ENCODE assay signal across 24 cellular contexts in the genomic region with DNA sequence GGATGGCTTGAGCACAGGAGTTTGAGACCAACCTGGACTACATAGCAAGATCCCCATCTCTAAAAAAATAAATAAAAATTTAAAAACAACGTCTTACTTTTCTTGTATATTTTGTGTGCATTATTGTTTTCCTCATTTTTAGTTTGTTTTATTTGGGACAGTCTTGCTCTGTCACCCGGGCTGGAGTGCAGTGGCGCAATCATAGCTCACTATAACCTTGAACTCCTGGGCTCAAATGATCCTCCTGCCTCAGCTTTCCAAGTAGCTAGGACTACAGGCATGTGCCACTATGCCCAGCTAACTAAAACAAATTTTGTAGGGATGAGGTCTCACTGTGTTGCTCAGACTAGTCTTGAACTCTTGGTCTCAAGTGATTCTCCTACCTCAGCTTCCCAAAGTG.
"Had no signal": no experiment of that assay in that cellular context is flagged by ENCODE, and none has a peak within 500 bp of the region (broad histone marks: within the 10 kb centered on the region; RNA-seq: fewer than 3 reads in every experiment).

No MANE protein-coding gene starts in this region.

- H3K4me1 ChIP-seq: esophagus squamous epithelium, gastrocnemius medialis, heart right ventricle, left ventricle myocardium inferior, lower lobe of right lung had no signal

- DNase-seq: dermis blood vessel endothelial cell; dorsolateral prefrontal cortex; effector CD4-positive, alpha-beta T cell; effector memory CD4-positive, alpha-beta T cell; erythroblast; esophagus squamous epithelium; foreskin fibroblast; foreskin melanocyte; gastrocnemius medialis; glutamatergic neuron; head of caudate nucleus; heart right ventricle; hippocampal formation; left cardiac atrium; left ventricle myocardium inferior; lower lobe of right lung; mesenchymal stem cell; mucosa of descending colon had no signal

- ATAC-seq: esophagus mucosa, gastrocnemius medialis, heart right ventricle, left cardiac atrium, lower lobe of right lung, mucosa of descending colon had no signal

- H3K36me3 ChIP-seq: esophagus squamous epithelium, gastrocnemius medialis, left ventricle myocardium inferior, lower lobe of right lung had no signal

- H3K27me3 ChIP-seq: dorsolateral prefrontal cortex, esophagus squamous epithelium, gastrocnemius medialis, heart right ventricle had no signal

- H3K27ac ChIP-seq: coronary artery, dorsolateral prefrontal cortex, epithelial cell of prostate, esophagus squamous epithelium, gastrocnemius medialis, heart right ventricle, left ventricle myocardium inferior, lower lobe of right lung had no signal

- FAIRE-seq: colon, islet of Langerhans, keratinocyte had no signal

- H3K4me3 ChIP-seq: coronary artery, dorsolateral prefrontal cortex, esophagus squamous epithelium, gastrocnemius medialis, heart right ventricle, left ventricle myocardium inferior, lower lobe of right lung, mucosa of descending colon had no signal

- H3K9me3 ChIP-seq: esophagus squamous epithelium, gastrocnemius medialis, heart right ventricle, left ventricle myocardium inferior, lower lobe of right lung, mucosa of descending colon had no signal
